ENCODE assay signal across 7 cellular contexts in the genomic region with DNA sequence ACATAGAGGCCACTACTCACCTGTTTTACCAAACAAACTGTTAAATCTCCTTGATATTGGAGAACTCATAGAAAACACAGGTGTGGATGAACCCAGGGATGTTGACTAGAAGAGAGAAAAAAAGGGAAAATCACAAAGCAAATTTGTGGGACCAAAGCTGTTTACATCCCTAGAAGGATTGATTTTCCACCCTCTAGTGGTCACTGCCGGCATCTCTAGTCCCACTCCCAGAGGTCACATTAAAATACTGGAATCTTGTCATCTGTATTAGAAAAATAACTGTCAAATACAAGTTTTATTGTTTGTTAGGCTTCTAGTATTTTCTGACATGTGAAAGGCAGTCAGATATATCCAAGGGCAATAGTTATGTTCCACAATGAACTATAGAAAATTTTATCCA.
DNase-seq lines count a peak whose midpoint lies in the region; ATAC-seq, FAIRE-seq and TF ChIP-seq lines count a peak whose summit lies in the region.
"Not testable (repeated sequence)": the region's sequence is repeated elsewhere in the genome, so short reads cannot be mapped to it uniquely, and the experiment has no call there.

No MANE protein-coding gene starts in this region.

- not testable (repeated sequence) for H3K9me3 ChIP-seq in GM12878 (replicated peaks; ENCODE audit: control insufficient read depth, insufficient read depth, low read length); right lobe of liver

- intact Hi-C loops in GM12878 (cut with micrococcal nuclease; ENCODE audit: unreplicated experiment); right lobe of liver (cut with DNase I): not testable (repeated sequence)

- RAD21 ChIA-PET in GM12878 (lab: Charles Lee; ENCODE audit: unreplicated experiment) = not testable (repeated sequence)

- not testable (repeated sequence) for BruUV-seq in GM12878 (replicated peaks; lab: Mats Ljungman, UMichigan)

- H3K4me2 ChIP-seq in GM12878 (ENCODE audit: control insufficient read depth, insufficient read depth) = not testable (repeated sequence)

- not testable (repeated sequence) for TF ChIP-seq POLR2A in GM12878 (IDR thresholded peaks at IDR 0.05; ENCODE audit: low read depth, low read length); right lobe of liver (IDR thresholded peaks at IDR 0.05)

- H2AFZ ChIP-seq in GM12878 (ENCODE audit: control insufficient read depth, low read depth, low read length) = not testable (repeated sequence)

- not testable (repeated sequence) for DNase-seq in GM12878 (ENCODE audit: low read depth, low spot score); right lobe of liver

- H3K79me2 ChIP-seq in GM12878 (ENCODE audit: control insufficient read depth, insufficient read depth, low read length) = not testable (repeated sequence)

- WGBS in GM12878 (ENCODE audit: insufficient coverage, insufficient replicate concordance, low lambda C conversion rate, missing lambda C conversion rate) = no CpG with 5 or more reads among the region's 1 CpG
- WGBS in right lobe of liver (ENCODE audit: insufficient coverage, low coverage, low lambda C conversion rate, missing lambda C conversion rate) = no CpG with 5 or more reads among the region's 1 CpG

- not testable (repeated sequence) for H3K4me3 ChIP-seq in GM12878, right lobe of liver

- not testable (repeated sequence) for H3K9ac ChIP-seq in GM12878 (ENCODE audit: control insufficient read depth, insufficient read depth, low read length)

- in situ Hi-C loops in GM12878 (cut with MboI) = not testable (repeated sequence)

- TF ChIP-seq CTCF in GM12878 (IDR thresholded peaks at IDR 0.05 in 2 of 3, conservative IDR thresholded peaks at IDR 0.05 in 1 of 3; ENCODE audit: control insufficient read depth in 2 of 3, extremely low read depth in 1 of 3, insufficient read depth in 1 of 3, low read depth in 3 of 3, low read length in 3 of 3); right lobe of liver (IDR thresholded peaks at IDR 0.05): not testable (repeated sequence)

- ATAC-seq in GM18870 (IDR thresholded peaks at IDR 0.05; ENCODE audit: unreplicated experiment) (peak; percentile 58), GM21390 (IDR thresholded peaks at IDR 0.05; ENCODE audit: unreplicated experiment) (peak; percentile 83), HG02588 (IDR thresholded peaks at IDR 0.05; ENCODE audit: unreplicated experiment) (peak; percentile 51), HG02885 (IDR thresholded peaks at IDR 0.05; ENCODE audit: poor library complexity, unreplicated experiment) (peak; percentile 85), HG03460 (IDR thresholded peaks at IDR 0.05; ENCODE audit: unreplicated experiment) (peak; percentile 73), GM12878 (peak; percentile 88), right lobe of liver (peak; percentile 76 to 81 (median 77))

- POLR2A ChIA-PET in GM12878 (lab: Charles Lee) = not testable (repeated sequence)

- FAIRE-seq in GM12878 (lab: Jason Lieb, UNC) = not testable (repeated sequence)

- not testable (repeated sequence) for H3K4me1 ChIP-seq in GM12878 (ENCODE audit: control insufficient read depth, insufficient read depth, low read length); right lobe of liver

- H3K36me3 ChIP-seq in GM12878 (ENCODE audit: control insufficient read depth in 2 of 2, insufficient read depth in 2 of 2, low read length in 1 of 2); right lobe of liver: not testable (repeated sequence)

- not testable (repeated sequence) for H4K20me1 ChIP-seq in GM12878 (ENCODE audit: control insufficient read depth, insufficient read depth)

- TF ChIP-seq EP300 in GM12878 (IDR thresholded peaks at IDR 0.05; ENCODE audit: borderline replicate concordance in 1 of 2, control insufficient read depth in 1 of 2, low read depth in 2 of 2, low read length in 2 of 2) = not testable (repeated sequence)

- not testable (repeated sequence) for H3K27ac ChIP-seq in GM12878 (ENCODE audit: control insufficient read depth, insufficient read depth); right lobe of liver

- not testable (repeated sequence) for H3K27me3 ChIP-seq in GM12878 (replicated peaks in 1 of 2; ENCODE audit: control insufficient read depth in 2 of 2, insufficient read depth in 2 of 2, low read length in 1 of 2); right lobe of liver

- SMC1A ChIA-PET in GM12878 (lab: Charles Lee; ENCODE audit: uncharacterized antibody, unreplicated experiment) = not testable (repeated sequence)

- CTCF ChIA-PET in GM12878 (lab: Yijun Ruan, JAX) = not testable (repeated sequence)

- not testable (repeated sequence) for TF ChIP-seq RAD21 in GM12878 (IDR thresholded peaks at IDR 0.05; ENCODE audit: insufficient read depth, low read depth, low read length)
